8 cellular contexts compared by ENCODE assay signal in the genomic region with DNA sequence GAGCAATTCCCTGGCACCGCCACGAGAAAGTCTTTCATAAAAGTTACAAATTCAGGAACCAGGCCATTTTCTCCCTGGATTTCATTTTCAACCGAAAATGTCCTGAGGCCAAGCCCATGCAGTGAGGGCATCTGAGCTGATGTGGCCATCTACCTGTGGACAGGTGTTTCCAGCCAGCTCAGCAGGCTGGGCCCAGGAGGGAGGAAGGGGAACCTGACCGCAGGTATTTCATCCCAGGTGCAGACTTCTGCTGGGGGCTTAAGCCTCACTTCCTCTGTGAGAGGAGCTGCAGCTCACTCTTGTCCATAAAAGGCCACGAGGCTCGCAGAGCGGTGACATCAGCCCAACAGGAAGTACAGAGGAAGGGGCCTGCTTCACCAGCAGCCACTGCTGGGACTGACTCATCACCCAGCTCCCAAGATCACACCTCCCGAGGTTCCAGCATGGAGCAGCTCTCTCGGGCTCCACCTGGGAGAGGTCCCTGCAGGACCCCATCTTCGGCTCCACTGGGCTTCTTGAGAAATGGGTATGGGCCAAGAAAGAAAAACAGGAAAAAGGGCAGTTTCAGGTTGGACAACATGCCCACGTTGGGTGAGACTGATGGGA. TPM values are rescaled to one million over a fixed set of nuclear protein-coding genes. Genes with fewer than 3 reads are reported as not detected.
DNase-seq lines count a peak whose midpoint lies in the region; ATAC-seq and TF ChIP-seq lines count a peak whose summit lies in the region.

No MANE protein-coding gene starts in this region.

- peak overlapping the region; percentile 89 to 98 (median 93) for H3K4me2 ChIP-seq in BLaER1 treated with 17β-estradiol and CSF1 and Interleukin-3, amounts not matched to agents 10 nM and 100 nM
- peak overlapping the region; percentile 74 for H3K4me2 ChIP-seq in smooth muscle cell

- H3K27me3 ChIP-seq in BLaER1 treated with 17β-estradiol and CSF1 and Interleukin-3, amounts not matched to agents 10 nM and 100 nM = no peaks in the 10 kb centered on the region
- H3K27me3 ChIP-seq in HUES48 (ENCODE audit: control insufficient read depth, insufficient read depth, low read length) = no peaks in the 10 kb centered on the region
- H3K27me3 ChIP-seq in iPS-15b (ENCODE audit: control insufficient read depth, insufficient read depth, low read length) = no peaks in the 10 kb centered on the region
- H3K27me3 ChIP-seq in smooth muscle cell (ENCODE audit: low read depth) = no peaks in the 10 kb centered on the region

- peaks cover 91 to 100% (median 100%) of the 10 kb centered on the region in 10 experiments for H3K4me1 ChIP-seq in BLaER1 treated with 17β-estradiol and CSF1 and Interleukin-3, amounts not matched to agents 10 nM and 100 nM
- H3K4me1 ChIP-seq in HUES48 (ENCODE audit: control insufficient read depth, insufficient read depth, low read length) = peaks cover 64% of the 10 kb centered on the region
- H3K4me1 ChIP-seq in iPS-15b (ENCODE audit: control insufficient read depth, insufficient read depth, low read length) = peaks cover 23% of the 10 kb centered on the region
- peaks cover 76% of the 10 kb centered on the region for H3K4me1 ChIP-seq in smooth muscle cell (ENCODE audit: low read depth)

- H4K20me1 ChIP-seq in BLaER1 treated with 17β-estradiol and CSF1 and Interleukin-3, amounts not matched to agents 10 nM and 100 nM = peaks cover 100% of the 10 kb centered on the region in 11 experiments
- H4K20me1 ChIP-seq in smooth muscle cell (ENCODE audit: low read depth) = peaks cover 41% of the 10 kb centered on the region

- peaks cover 52% of the 10 kb centered on the region for H3F3A ChIP-seq in smooth muscle cell (ENCODE audit: low read depth)

- no peaks in the 10 kb centered on the region for H3K9me3 ChIP-seq in BLaER1 treated with 17β-estradiol and CSF1 and Interleukin-3, amounts not matched to agents 10 nM and 100 nM (replicated peaks in 1 of 11)
- H3K9me3 ChIP-seq in HUES48 (ENCODE audit: control insufficient read depth, insufficient read depth, low read length) (no peaks in the 10 kb centered on the region), iPS-15b (ENCODE audit: control insufficient read depth, insufficient read depth, low read length) (no peaks in the 10 kb centered on the region), smooth muscle cell (replicated peaks; ENCODE audit: low read depth) (no peaks in the 10 kb centered on the region)

- no peak overlapping the region for H2AFZ ChIP-seq in smooth muscle cell (ENCODE audit: low read depth)

- H3K36me3 ChIP-seq in BLaER1 treated with 17β-estradiol and CSF1 and Interleukin-3, amounts not matched to agents 10 nM and 100 nM = peaks cover 52 to 100% (median 89%) of the 10 kb centered on the region in 11 experiments
- H3K36me3 ChIP-seq in HUES48 (ENCODE audit: control insufficient read depth, insufficient read depth, low read length) (peaks cover 70% of the 10 kb centered on the region), iPS-15b (ENCODE audit: control insufficient read depth, insufficient read depth, low read length) (peaks cover 52% of the 10 kb centered on the region), smooth muscle cell (ENCODE audit: low read depth) (no peaks in the 10 kb centered on the region)

- DNase-seq in SW 1271 (lab: John Stamatoyannopoulos, UW) = peak; percentile 68 to 86
- DNase-seq in anterior cingulate cortex (lab: John Stamatoyannopoulos, UW) = peak in 33 of 58 donors; percentile 19 to 70 (median 46)
- no peak for DNase-seq in smooth muscle cell (lab: John Stamatoyannopoulos, UW; ENCODE audit: unreplicated experiment)
- no peak for DNase-seq in D341Med (ENCODE audit: low spot score)

- peak overlapping the region in 7 of 10 experiments; percentile 32 to 52 (median 36); a peak in 16 of 20 replicates for H3K4me3 ChIP-seq in BLaER1 treated with 17β-estradiol and CSF1 and Interleukin-3, amounts not matched to agents 10 nM and 100 nM
- H3K4me3 ChIP-seq in HUES48 (ENCODE audit: low read depth, low read length) (no peak overlapping the region), iPS-15b (ENCODE audit: low read depth, low read length) (no peak overlapping the region), smooth muscle cell (no peak overlapping the region)

- peaks cover 61% of the 10 kb centered on the region for H3K79me2 ChIP-seq in smooth muscle cell (ENCODE audit: low read depth)

- no peak for TF ChIP-seq CTCF in smooth muscle cell (IDR thresholded peaks at IDR 0.05; ENCODE audit: borderline replicate concordance, insufficient read depth, poor library complexity, severe bottlenecking)

- peak overlapping the region; percentile 52 to 92 (median 83); a peak in 21 of 22 replicates for H3K27ac ChIP-seq in BLaER1 treated with 17β-estradiol and CSF1 and Interleukin-3, amounts not matched to agents 10 nM and 100 nM
- H3K27ac ChIP-seq in HUES48 (ENCODE audit: low read depth, low read length) (peak overlapping the region; percentile 96), smooth muscle cell (ENCODE audit: low read depth) (peak overlapping the region; percentile 100)

- H3K9ac ChIP-seq in BLaER1 treated with 17β-estradiol and CSF1 and Interleukin-3, amounts not matched to agents 10 nM and 100 nM = peak overlapping the region; percentile 50 to 80 (median 73); a peak in 21 of 22 replicates
- peak overlapping the region; percentile 54 for H3K9ac ChIP-seq in HUES48 (ENCODE audit: low read depth, low read length)
- H3K9ac ChIP-seq in iPS-15b (ENCODE audit: low read depth, low read length) = peak overlapping the region; percentile 51
- peak overlapping the region; percentile 98 for H3K9ac ChIP-seq in smooth muscle cell (ENCODE audit: low read depth)

- 13% methylated on average over 11 of the region's 11 CpGs for WGBS in smooth muscle cell (ENCODE audit: low lambda C conversion rate)

- ATAC-seq in GM19395 (IDR thresholded peaks at IDR 0.05; ENCODE audit: unreplicated experiment) = peak; percentile 77

RNA-seq across cellular contexts. Expression of a gene that starts 56.4 kb away (rescaled TPM):
- total RNA-seq in smooth muscle cell = 350 and 378 TPM in 2 replicates
- polyA plus RNA-seq in smooth muscle cell = 361 and 382 TPM in 2 replicates

Comparison
In these comparisons a context has a peak if more than half of its experiments do, and no peak if none do; other contexts are left out.
1. H3K4me3 ChIP-seq: peak in BLaER1 treated with 17β-estradiol and CSF1 and Interleukin-3, amounts not matched to agents 10 nM and 100 nM (7 of 10); none in HUES48 (single experiment), iPS-15b (single experiment) and smooth muscle cell (single experiment).
2. DNase-seq: peak in SW 1271 (2 of 2) and anterior cingulate cortex (33 of 58); none in smooth muscle cell (single experiment) and D341Med (single experiment).
3. Peak in every context shown above with its lines, with median percentiles within 50 percentile points of each other: H3K27ac ChIP-seq and H3K9ac ChIP-seq.